Comparison of ENCODE assay signal across 1 cellular context in the genomic region with DNA sequence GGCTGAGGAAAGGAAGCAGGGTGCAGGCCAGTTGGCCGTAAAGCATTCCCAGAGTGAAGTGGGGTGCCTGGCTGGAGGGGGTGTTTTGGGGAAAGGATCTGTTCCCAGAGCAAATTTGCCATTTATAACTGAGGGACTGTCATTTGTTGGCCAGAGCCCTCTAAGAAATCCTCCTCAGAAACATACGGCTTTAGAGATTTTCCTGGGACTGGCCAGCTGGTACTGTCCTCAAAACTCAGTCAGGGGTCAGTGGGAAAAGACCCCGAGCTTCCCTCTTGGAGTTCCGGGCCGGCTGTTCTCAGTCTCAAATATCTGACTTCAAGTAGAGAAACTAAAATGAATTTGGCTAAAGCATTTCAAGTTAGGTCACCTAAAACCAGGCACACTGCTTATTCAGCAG.
TF ChIP-seq lines count a peak whose summit lies in the region.

No MANE protein-coding gene starts in this region.

TF ChIP-seq in WTC11, 78 proteins besides CTCF, POLR2A, EP300 and RAD21 (continued from another document):
- no peak for TF ChIP-seq STAT6 (CRISPR knock-in tag; conservative IDR thresholded peaks at IDR 0.05; ENCODE audit: low read depth)
- TF ChIP-seq CREM (CRISPR knock-in tag; IDR thresholded peaks at IDR 0.05): no peak
- TF ChIP-seq ATF6 (CRISPR knock-in tag; IDR thresholded peaks at IDR 0.05): no peak
- TF ChIP-seq ZNF416 (CRISPR knock-in tag; IDR thresholded peaks at IDR 0.05): no peak
- TF ChIP-seq IRF2 (CRISPR knock-in tag; IDR thresholded peaks at IDR 0.05; ENCODE audit: borderline replicate concordance, low read depth): no peak
- no peak for TF ChIP-seq ZNF317 (CRISPR knock-in tag; IDR thresholded peaks at IDR 0.05; ENCODE audit: borderline replicate concordance, low read depth)
- no peak for TF ChIP-seq TP53 (CRISPR knock-in tag; IDR thresholded peaks at IDR 0.05)
- TF ChIP-seq FOXP4 (CRISPR knock-in tag; IDR thresholded peaks at IDR 0.05): no peak
- TF ChIP-seq NR3C1 (CRISPR knock-in tag; conservative IDR thresholded peaks at IDR 0.05; ENCODE audit: low read depth): no peak
- no peak for TF ChIP-seq ZMAT4 (CRISPR knock-in tag; IDR thresholded peaks at IDR 0.05)
- no peak for TF ChIP-seq NR1H2 (CRISPR knock-in tag; IDR thresholded peaks at IDR 0.05)
TF ChIP-seq in WTC11: peak in this region for 0.
